29 cellular contexts compared by ENCODE assay signal in the genomic region with DNA sequence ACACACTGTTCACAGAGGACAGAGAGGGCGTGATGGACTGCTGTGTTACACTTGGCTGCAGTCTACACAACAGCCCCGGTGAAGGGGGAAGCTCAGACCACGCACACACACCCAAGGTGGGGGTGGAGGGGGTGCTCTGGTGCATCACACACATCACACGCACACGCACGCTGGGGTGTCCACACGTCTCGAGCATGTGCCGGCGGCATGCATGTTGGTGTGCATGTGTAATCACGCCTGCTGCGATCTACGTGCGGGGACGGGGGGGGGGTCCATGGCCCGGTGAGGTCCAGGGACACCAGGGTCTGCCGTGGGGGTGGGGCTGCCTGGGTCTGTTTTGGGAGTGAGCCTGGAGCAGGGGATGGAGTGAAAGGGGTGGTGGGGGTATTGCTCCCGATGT.
"Had no signal": no experiment of that assay in that cellular context is flagged by ENCODE, and none has a peak within 500 bp of the region (broad histone marks: within the 10 kb centered on the region; RNA-seq: fewer than 3 reads in every experiment).

No MANE protein-coding gene starts in this region.

- H3K9ac ChIP-seq: neural progenitor cell had no signal

- ATAC-seq: activated CD4-positive, alpha-beta T cell treated with anti-CD3 and anti-CD28 coated beads for 36 hours; activated naive CD4-positive, alpha-beta T cell treated with anti-CD3 and anti-CD28 coated beads, Interleukin-2, amount 50 U/mL, for 72 hours; activated T-helper 17 cell treated with anti-CD3 and anti-CD28 coated beads, Interleukin-2, amount 50 U/mL, for 72 hours; left lung; lower lobe of right lung; natural killer cell; right cardiac atrium; stimulated activated naive CD8-positive, alpha-beta T cell treated with anti-CD3 and anti-CD28 coated beads, Interleukin-15, Interleukin-2, amounts not matched to agents 100 U/mL and 50 U/mL, for 24 hours had no signal

- H3K4me3 ChIP-seq: esophagus squamous epithelium, left lung, lower lobe of right lung, neural progenitor cell, spleen, testis, transverse colon had no signal

- H3K27ac ChIP-seq: epithelial cell of prostate, esophagus squamous epithelium, left lung, lower lobe of right lung, neural progenitor cell, spleen, testis, transverse colon had no signal

- DNase-seq: activated CD4-positive, alpha-beta T cell treated with anti-CD3 and anti-CD28 coated beads for 36 hours; activated CD4-positive, alpha-beta T cell treated with anti-CD3 and anti-CD28 coated beads, Interleukin-2, amount 50 U/mL, for 4 hours; activated CD4-positive, CD25-positive, alpha-beta regulatory T cell; activated CD8-positive, alpha-beta memory T cell treated with anti-CD3 and anti-CD28 coated beads, Interleukin-2, amount 50 U/mL, for 48 hours; activated gamma-delta T cell treated with Interleukin-2 at 50 U/mL for 16 hours; activated T-cell treated with anti-CD3 and anti-CD28 coated beads, Interleukin-2, amount 50 U/mL, for 24 hours; anterior cingulate cortex; dermis blood vessel endothelial cell; effector CD4-positive, alpha-beta T cell; esophagus squamous epithelium; foreskin melanocyte; left lung; lower lobe of right lung; mesendoderm; natural killer cell; spleen; stimulated activated naive CD8-positive, alpha-beta T cell treated with anti-CD3 and anti-CD28 coated beads, Interleukin-15, Interleukin-2, amounts not matched to agents 100 U/mL and 50 U/mL, for 24 hours; T-helper 1 cell; testis; transverse colon had no signal

- H3K36me3 ChIP-seq: lower lobe of right lung, neural progenitor cell, transverse colon had no signal

- H3K9me3 ChIP-seq: esophagus squamous epithelium, left lung, lower lobe of right lung, spleen, testis, transverse colon had no signal

- H3K4me1 ChIP-seq: testis had no signal

- H3K27me3 ChIP-seq: esophagus squamous epithelium, testis, transverse colon had no signal

- FAIRE-seq: bronchial epithelial cell, colon, endometrium, islet of Langerhans had no signal

- H2AFZ ChIP-seq: neural progenitor cell had no signal

- H3K4me2 ChIP-seq: neural progenitor cell had no signal
